ENCODE assay signal across 17 cellular contexts in the genomic region with DNA sequence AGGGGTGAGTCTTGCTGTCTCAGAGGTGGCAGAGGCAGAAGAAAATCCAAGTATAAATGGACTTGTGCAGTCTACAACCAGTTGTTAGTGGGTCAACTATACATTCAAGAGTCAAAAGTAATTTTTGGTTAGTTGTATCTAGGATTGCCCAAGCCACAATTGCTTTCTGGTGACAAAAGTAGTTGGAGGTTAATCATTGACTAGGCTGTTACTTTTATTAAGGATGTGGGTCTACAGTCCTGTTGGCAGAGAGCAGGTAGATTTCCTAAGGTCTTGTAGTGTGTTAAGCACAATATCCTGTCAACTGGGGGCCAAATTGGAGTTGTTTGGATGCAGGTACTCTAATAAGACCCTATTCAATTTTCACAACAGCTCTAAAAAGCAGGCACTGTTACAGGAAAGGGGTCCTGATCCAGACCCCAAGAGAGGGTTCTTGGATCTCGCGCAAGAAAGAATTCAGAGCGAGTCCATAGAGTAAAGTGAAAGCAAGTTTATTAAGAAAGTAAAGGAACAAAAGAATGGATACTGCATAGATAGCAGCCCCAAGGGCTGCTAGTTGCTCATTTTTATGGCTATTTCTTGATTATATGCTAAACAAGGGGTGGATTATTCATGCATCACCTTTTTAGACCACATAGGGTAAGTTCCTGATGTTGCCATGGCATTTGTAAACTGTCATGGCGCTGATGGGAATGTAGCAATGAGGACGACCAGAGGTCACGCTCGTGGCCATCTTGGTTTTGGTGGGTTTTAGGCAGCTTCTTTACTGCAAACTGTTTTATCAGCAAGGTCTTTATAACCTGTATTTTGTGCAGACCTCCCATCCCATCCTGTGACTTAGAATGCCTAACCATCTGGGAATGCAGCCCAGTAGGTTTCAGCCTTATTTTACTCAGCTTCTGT.
DNase-seq lines count a peak whose midpoint lies in the region; ATAC-seq, FAIRE-seq and TF ChIP-seq lines count a peak whose summit lies in the region.
"Had no signal": no experiment of that assay in that cellular context is flagged by ENCODE, and none has a peak within 500 bp of the region (broad histone marks: within the 10 kb centered on the region; RNA-seq: fewer than 3 reads in every experiment).

No MANE protein-coding gene starts in this region.

- no peaks in the 10 kb centered on the region for H3K79me2 ChIP-seq in hepatocyte
- H3K79me2 ChIP-seq in HepG2 (ENCODE audit: insufficient read depth, low read length), result no peaks in the 10 kb centered on the region

- FAIRE-seq in HepG2 (lab: Jason Lieb, UNC), result peak; percentile 4
- FAIRE-seq: GM12891, GM18507 had no signal

- H3K27me3 Mint-ChIP-seq in immature natural killer cell (ENCODE audit: low read depth in 3 of 3), result peaks cover 0 to 1% (median 0%) of the 10 kb centered on the region in 3 donors
- H3K27me3 Mint-ChIP-seq: CD4-positive, alpha-beta memory T cell had no signal

- no peaks in the 10 kb centered on the region for H3K4me1 Mint-ChIP-seq in immature natural killer cell
- H3K4me1 Mint-ChIP-seq: CD4-positive, alpha-beta memory T cell had no signal

- no peak overlapping the region for H3K4me2 ChIP-seq in hepatocyte
- H3K4me2 ChIP-seq in HepG2 (ENCODE audit: low read depth, low read length), result no peak overlapping the region

- CTCF ChIA-PET in HepG2 (lab: Yijun Ruan, JAX; ENCODE audit: low intra/inter-chr PET ratio, low total read pairs), result no interaction called here

- BruUV-seq in HepG2 (replicated peaks; lab: Mats Ljungman, UMichigan), result no TSS peak

- 88% methylated on average over 7 of the region's 7 CpGs for WGBS in hepatocyte (ENCODE audit: low lambda C conversion rate, missing lambda C conversion rate)
- 87% methylated on average over 7 of the region's 7 CpGs for WGBS in HepG2 (ENCODE audit: low lambda C conversion rate)

- TF ChIP-seq CTCF in hepatocyte (IDR thresholded peaks at IDR 0.05; ENCODE audit: poor library complexity), result no peak
- no peak for TF ChIP-seq CTCF in HepG2 (CRISPR knock-in tag; IDR thresholded peaks at IDR 0.05)

- no peak for TF ChIP-seq RAD21 in HepG2 (CRISPR knock-in tag; IDR thresholded peaks at IDR 0.05)

- no peak overlapping the region for H3K9ac ChIP-seq in HepG2 (ENCODE audit: insufficient read depth, low read depth, low read length)

- H3K36me3 ChIP-seq in hepatocyte (replicated peaks; ENCODE audit: insufficient read depth, low read depth), result no peaks in the 10 kb centered on the region
- H3K36me3 ChIP-seq in HepG2 (replicated peaks in 1 of 2; ENCODE audit: control insufficient read depth in 1 of 2, insufficient read depth in 2 of 2, low read length in 2 of 2), result no peaks in the 10 kb centered on the region

- H3K4me1 ChIP-seq in hepatocyte (ENCODE audit: insufficient read depth) (no peaks in the 10 kb centered on the region), HepG2 (ENCODE audit: insufficient read depth, low read length) (peaks cover 16% of the 10 kb centered on the region)

- in situ Hi-C loops in HepG2 (cut with HindIII; ENCODE audit: extremely low pct_ligation_motif_present, low pct_unique_long_range_greater_than_20kb), result no loop called here

- TF ChIP-seq POLR2A in HepG2 (IDR thresholded peaks at IDR 0.05; ENCODE audit: insufficient read depth in 1 of 2, low read depth in 2 of 2, low read length in 2 of 2), result no peak

- DNase-seq in HuH-7 (ENCODE audit: low spot score) (peak; percentile 4), hepatocyte (ENCODE audit: low spot score) (peak; percentile 5), HepG2 (ENCODE audit: low spot score) (peak; percentile 21), NCI-H446 treated with DMSO at 0.1 percent for 48 hours (lab: John Stamatoyannopoulos, UW) (no peak), immature natural killer cell (no peak)
- DNase-seq: C1 segment of cervical spinal cord; Calu3; CD4-positive, alpha-beta memory T cell; COR-L47; DMS53; DMS79 treated with DMSO at 0.1 percent for 48 hours; GF-D8; H9 had no signal

- no peaks in the 10 kb centered on the region for H3K9me2 ChIP-seq in hepatocyte (replicated peaks; ENCODE audit: insufficient read depth)

- peaks cover 0 to 6% (median 3%) of the 10 kb centered on the region in 6 donors for H3K9me3 Mint-ChIP-seq in immature natural killer cell

- H4K20me1 ChIP-seq in hepatocyte (ENCODE audit: insufficient read depth, poor library complexity, severe bottlenecking) (no peaks in the 10 kb centered on the region), HepG2 (ENCODE audit: insufficient read depth, low read length) (no peaks in the 10 kb centered on the region)

- TF ChIP-seq EP300 in HepG2 (IDR thresholded peaks at IDR 0.05; ENCODE audit: low read depth in 2 of 2, low read length in 2 of 2), result no peak
- TF ChIP-seq EP300 in HepG2 (CRISPR knock-in tag; IDR thresholded peaks at IDR 0.05; ENCODE audit: borderline replicate concordance), result no peak

- H2AFZ ChIP-seq in hepatocyte (no peak overlapping the region), HepG2 (ENCODE audit: low read length) (no peak overlapping the region)

- H3K9me3 ChIP-seq in hepatocyte (ENCODE audit: low read depth), result no peaks in the 10 kb centered on the region
- H3K9me3 ChIP-seq in HepG2 (ENCODE audit: low read length), result no peaks in the 10 kb centered on the region

- POLR2A ChIA-PET in HepG2 (lab: Yijun Ruan, JAX), result no interaction called here

- no peak overlapping the region for H3K4me3 Mint-ChIP-seq in immature natural killer cell
- H3K4me3 Mint-ChIP-seq: CD4-positive, alpha-beta memory T cell; H9 had no signal

- no peaks in the 10 kb centered on the region for H3K36me3 Mint-ChIP-seq in immature natural killer cell
- H3K36me3 Mint-ChIP-seq: CD4-positive, alpha-beta memory T cell had no signal

- intact Hi-C loops in HepG2 (cut with micrococcal nuclease; ENCODE audit: unreplicated experiment), result no loop called here

- H3K27ac Mint-ChIP-seq in immature natural killer cell, result no peak overlapping the region
- H3K27ac Mint-ChIP-seq: CD4-positive, alpha-beta memory T cell had no signal

- H3K27ac ChIP-seq in hepatocyte, result no peak overlapping the region
- H3K27ac ChIP-seq in HepG2 (ENCODE audit: extremely low read length, insufficient read depth, low read length), result no peak overlapping the region

- no peaks in the 10 kb centered on the region for H3K27me3 ChIP-seq in hepatocyte
- H3K27me3 ChIP-seq in HepG2 (ENCODE audit: control insufficient read depth in 1 of 2, insufficient read depth in 2 of 2, low read length in 2 of 2), result 0 out of 5 replicates have a peak, but pooled peaks cover 0 to 3% of the 10 kb centered on the region in 2 experiments

- ATAC-seq in HepG2 (peak; percentile 77), GM21737 (IDR thresholded peaks at IDR 0.05; ENCODE audit: unreplicated experiment) (no peak)
- ATAC-seq: HCT116 had no signal

- no peak overlapping the region for H3K4me3 ChIP-seq in hepatocyte
- no peak overlapping the region for H3K4me3 ChIP-seq in HepG2 (replicated peaks in 1 of 3; ENCODE audit: insufficient read depth in 1 of 3, low read depth in 2 of 3, low read length in 3 of 3)

TF ChIP-seq in HepG2, 621 proteins besides CTCF, POLR2A, EP300 and RAD21:
- TF ChIP-seq, protein P1, sequence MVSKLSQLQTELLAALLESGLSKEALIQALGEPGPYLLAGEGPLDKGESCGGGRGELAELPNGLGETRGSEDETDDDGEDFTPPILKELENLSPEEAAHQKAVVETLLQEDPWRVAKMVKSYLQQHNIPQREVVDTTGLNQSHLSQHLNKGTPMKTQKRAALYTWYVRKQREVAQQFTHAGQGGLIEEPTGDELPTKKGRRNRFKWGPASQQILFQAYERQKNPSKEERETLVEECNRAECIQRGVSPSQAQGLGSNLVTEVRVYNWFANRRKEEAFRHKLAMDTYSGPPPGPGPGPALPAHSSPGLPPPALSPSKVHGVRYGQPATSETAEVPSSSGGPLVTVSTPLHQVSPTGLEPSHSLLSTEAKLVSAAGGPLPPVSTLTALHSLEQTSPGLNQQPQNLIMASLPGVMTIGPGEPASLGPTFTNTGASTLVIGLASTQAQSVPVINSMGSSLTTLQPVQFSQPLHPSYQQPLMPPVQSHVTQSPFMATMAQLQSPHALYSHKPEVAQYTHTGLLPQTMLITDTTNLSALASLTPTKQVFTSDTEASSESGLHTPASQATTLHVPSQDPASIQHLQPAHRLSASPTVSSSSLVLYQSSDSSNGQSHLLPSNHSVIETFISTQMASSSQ (IDR thresholded peaks at IDR 0.05; ENCODE audit: low read depth), result peak; percentile 69; the same call in 1 of the 2 replicates
- TF ChIP-seq, protein P1 (CRISPR knock-in tag; IDR thresholded peaks at IDR 0.05; ENCODE audit: borderline replicate concordance), result no peak
- TF ChIP-seq, protein P2, sequence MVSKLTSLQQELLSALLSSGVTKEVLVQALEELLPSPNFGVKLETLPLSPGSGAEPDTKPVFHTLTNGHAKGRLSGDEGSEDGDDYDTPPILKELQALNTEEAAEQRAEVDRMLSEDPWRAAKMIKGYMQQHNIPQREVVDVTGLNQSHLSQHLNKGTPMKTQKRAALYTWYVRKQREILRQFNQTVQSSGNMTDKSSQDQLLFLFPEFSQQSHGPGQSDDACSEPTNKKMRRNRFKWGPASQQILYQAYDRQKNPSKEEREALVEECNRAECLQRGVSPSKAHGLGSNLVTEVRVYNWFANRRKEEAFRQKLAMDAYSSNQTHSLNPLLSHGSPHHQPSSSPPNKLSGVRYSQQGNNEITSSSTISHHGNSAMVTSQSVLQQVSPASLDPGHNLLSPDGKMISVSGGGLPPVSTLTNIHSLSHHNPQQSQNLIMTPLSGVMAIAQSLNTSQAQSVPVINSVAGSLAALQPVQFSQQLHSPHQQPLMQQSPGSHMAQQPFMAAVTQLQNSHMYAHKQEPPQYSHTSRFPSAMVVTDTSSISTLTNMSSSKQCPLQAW (CRISPR knock-in tag; IDR thresholded peaks at IDR 0.05), result no peak
- TF ChIP-seq ZNF10 (CRISPR knock-in tag; IDR thresholded peaks at IDR 0.05; ENCODE audit: borderline replicate concordance, low read depth), result no peak

Comparison
In these comparisons a context has a peak if more than half of its experiments do, and no peak if none do; other contexts are left out.
1. DNase-seq: peak in HuH-7 (single experiment), hepatocyte (single experiment) and HepG2 (single experiment); none in NCI-H446 treated with DMSO at 0.1 percent for 48 hours (single experiment) and immature natural killer cell (0 of 3).